In genomic region chr1:153509729-153510354, GRCh38 we compare ENCODE assay signal across 8 cellular contexts. TPM values are rescaled to one million over a fixed set of nuclear protein-coding genes. Genes with fewer than 3 reads are reported as not detected.
DNase-seq lines count a peak whose midpoint lies in the region; ATAC-seq and TF ChIP-seq lines count a peak whose summit lies in the region.

No MANE protein-coding gene starts in this region.

- peaks cover 11% of the 10 kb centered on the region for H3K4me1 Mint-ChIP-seq in T-helper 17 cell
- peaks cover 5 to 7% of the 10 kb centered on the region in 2 donors for H3K4me1 Mint-ChIP-seq in stimulated activated naive B cell treated with anti-CD40 and anti-IgM and Interleukin-4, amounts not matched to agents 10 μg/mL and 1 μg/mL and 100 μg/mL, for 72 hours

- 65 to 78% (median 71%) methylated on average over 4 of the region's 4 CpGs for whole genome bisulfite sequencing in adrenal gland, 4 donors
- 40% methylated on average over 4 of the region's 4 CpGs for WGBS in right lobe of liver (ENCODE audit: insufficient coverage, low coverage, low lambda C conversion rate, missing lambda C conversion rate)

- no peak overlapping the region for H3K4me3 Mint-ChIP-seq in T-helper 17 cell
- no peak overlapping the region for H3K4me3 Mint-ChIP-seq in stimulated activated naive B cell treated with anti-CD40 and anti-IgM and Interleukin-4, amounts not matched to agents 10 μg/mL and 1 μg/mL and 100 μg/mL, for 72 hours

- in situ Hi-C loops in KBM-7 (cut with MboI; ENCODE audit: low pct_unique_long_range_greater_than_20kb, low sequenced_read_pairs) = loop anchor here (10.0 kb wide), 2 partner anchors 55 to 265 kb away; partner anchors contain the start of genes S100A2 and SLC27A3

- H3K9me3 ChIP-seq in T-helper 17 cell (ENCODE audit: control insufficient read depth, low read length, poor library complexity, severe bottlenecking) (no peaks in the 10 kb centered on the region), adrenal gland (replicated peaks in 1 of 3) (no peaks in the 10 kb centered on the region), right lobe of liver (no peaks in the 10 kb centered on the region)

- H3K4me3 ChIP-seq in adrenal gland (no peak overlapping the region), right lobe of liver (no peak overlapping the region)

- H3K27ac Mint-ChIP-seq in T-helper 17 cell = peak overlapping the region; percentile 29
- no peak overlapping the region for H3K27ac Mint-ChIP-seq in stimulated activated naive B cell treated with anti-CD40 and anti-IgM and Interleukin-4, amounts not matched to agents 10 μg/mL and 1 μg/mL and 100 μg/mL, for 72 hours

- H3K4me1 ChIP-seq in adrenal gland (replicated peaks in 1 of 2) = peaks cover 15 to 21% of the 10 kb centered on the region in 2 donors
- peaks cover 0 to 8% (median 2%) of the 10 kb centered on the region in 4 donors for H3K4me1 ChIP-seq in right lobe of liver

- intact Hi-C loops in adrenal gland (cut with DNase I) (loop anchor here (2.0 to 10.0 kb wide), 4 partner anchors 42 to 255 kb away; partner anchors contain the start of gene S100A2 (in 1 of the 2)), right lobe of liver (cut with DNase I) (loop anchor here (5.0 to 10.0 kb wide), 2 partner anchors 55 to 57 kb away; partner anchors contain the start of gene S100A2 (in 2 of the 2))

- TF ChIP-seq POLR2A in adrenal gland (IDR thresholded peaks at IDR 0.05) (no peak), right lobe of liver (IDR thresholded peaks at IDR 0.05) (no peak)

- no peaks in the 10 kb centered on the region for H3K36me3 Mint-ChIP-seq in T-helper 17 cell (ENCODE audit: low read depth)
- no peaks in the 10 kb centered on the region for H3K36me3 Mint-ChIP-seq in stimulated activated naive B cell treated with anti-CD40 and anti-IgM and Interleukin-4, amounts not matched to agents 10 μg/mL and 1 μg/mL and 100 μg/mL, for 72 hours

- no peaks in the 10 kb centered on the region for H3K9me3 Mint-ChIP-seq in stimulated activated naive B cell treated with anti-CD40 and anti-IgM and Interleukin-4, amounts not matched to agents 10 μg/mL and 1 μg/mL and 100 μg/mL, for 72 hours

- H3K36me3 ChIP-seq in adrenal gland (replicated peaks in 1 of 2) = no peaks in the 10 kb centered on the region
- H3K36me3 ChIP-seq in right lobe of liver = no peaks in the 10 kb centered on the region

- H3K27ac ChIP-seq in adrenal gland (no peak overlapping the region), right lobe of liver (no peak overlapping the region)

- ATAC-seq in T-helper 17 cell (peak; percentile 78), right lobe of liver (peak in 2 of 4 donors; percentile 14 to 48), GM19023 (IDR thresholded peaks at IDR 0.05; ENCODE audit: unreplicated experiment) (no peak)
- peak; percentile 64 to 73 for ATAC-seq in stimulated activated naive B cell treated with anti-CD40 and anti-IgM and Interleukin-4, amounts not matched to agents 10 μg/mL and 1 μg/mL and 100 μg/mL, for 72 hours (replicated peaks)

- DNase-seq in D341Med (ENCODE audit: low spot score) (peak; percentile 86), KBM-7 (peak; percentile 73), T-helper 17 cell (peak; percentile 34 to 43 (median 36)), adrenal gland (peak in 5 of 7 donors; percentile 50 to 73 (median 51)), right lobe of liver (no peak), HK-2 (ENCODE audit: unreplicated experiment) (no peak)
- peak; percentile 23 for DNase-seq in stimulated activated naive B cell treated with anti-CD40 and anti-IgM and Interleukin-4, amounts not matched to agents 10 μg/mL and 1 μg/mL and 100 μg/mL, for 72 hours

- H3K27me3 ChIP-seq in adrenal gland (no peaks in the 10 kb centered on the region), right lobe of liver (no peaks in the 10 kb centered on the region)

- no peaks in the 10 kb centered on the region for H3K27me3 Mint-ChIP-seq in T-helper 17 cell
- peaks cover 0 to 5% of the 10 kb centered on the region in 2 donors for H3K27me3 Mint-ChIP-seq in stimulated activated naive B cell treated with anti-CD40 and anti-IgM and Interleukin-4, amounts not matched to agents 10 μg/mL and 1 μg/mL and 100 μg/mL, for 72 hours

- TF ChIP-seq CTCF in adrenal gland (IDR thresholded peaks at IDR 0.05) (peak; percentile 32 to 55 (median 49)), right lobe of liver (IDR thresholded peaks at IDR 0.05) (peak; percentile 29 to 48 (median 40))

RNA-seq across cellular contexts. Expression of gene S100A6, which starts 25.9 kb away (rescaled TPM):
- 100 to 1,000 TPM; 303 to 331 TPM for total RNA-seq in T-helper 17 cell
- 100 to 1,000 TPM; 252 to 609 (median 372) TPM for total RNA-seq in adrenal gland
- 1,000 to 10,000 TPM in 2 of 3 donors, 100 to 1,000 TPM in 1; 121 to 4,129 (median 3,763) TPM for polyA plus RNA-seq in adrenal gland
- 10 to 100 TPM in 5 of 6 experiments, 1 to 10 TPM in 1; 6.6 to 24.0 (median 12.0) TPM for total RNA-seq in right lobe of liver

RNA-seq across cellular contexts. Expression of gene S100A5, which starts 30.9 kb away (rescaled TPM):
- 1 to 10 TPM in 1 of 2 donors, not detected in 1; 1.1 TPM for total RNA-seq in T-helper 17 cell
- total RNA-seq in adrenal gland = not detected
- polyA plus RNA-seq in adrenal gland = not detected
- total RNA-seq in right lobe of liver = not detected

RNA-seq across cellular contexts. Expression of gene S100A4, which starts 35.8 kb away (rescaled TPM):
- total RNA-seq in T-helper 17 cell = 1,000 to 10,000 TPM in 1 of 2 donors, 100 to 1,000 TPM in 1; 935 to 1,018 TPM
- 100 to 1,000 TPM in 4 of 8 donors, 10 to 100 TPM in 4; 57.9 to 291 (median 99.9) TPM for total RNA-seq in adrenal gland
- polyA plus RNA-seq in adrenal gland = 100 to 1,000 TPM in 2 of 3 donors, 10 to 100 TPM in 1; 26.7 to 742 (median 455) TPM
- total RNA-seq in right lobe of liver = 10 to 100 TPM in 4 of 6 experiments, 1 to 10 TPM in 2; 7.6 to 21.6 (median 14.0) TPM

RNA-seq across cellular contexts. Expression of gene S100A3, which starts 39.2 kb away (rescaled TPM):
- not detected for total RNA-seq in T-helper 17 cell
- 1 to 10 TPM in 2 of 8 donors, under 1 TPM in 3, not detected in 3; 0.28 to 2.9 (median 0.54) TPM for total RNA-seq in adrenal gland
- 1 to 10 TPM in 2 of 3 donors, not detected in 1; 1.9 to 3.8 TPM for polyA plus RNA-seq in adrenal gland
- total RNA-seq in right lobe of liver = under 1 TPM in 1 of 6 experiments, not detected in 5; 0.29 TPM

RNA-seq across cellular contexts. Expression of gene S100A7, which starts 49.4 kb away (rescaled TPM):
- total RNA-seq in T-helper 17 cell (not detected), adrenal gland (not detected), right lobe of liver (not detected)
- not detected for polyA plus RNA-seq in adrenal gland

Comparison
In these comparisons a context has a peak if more than half of its experiments do, and no peak if none do; other contexts are left out.
1. DNase-seq: peak in D341Med (single experiment), KBM-7 (single experiment), T-helper 17 cell (3 of 3), adrenal gland (5 of 7) and stimulated activated naive B cell treated with anti-CD40 and anti-IgM and Interleukin-4, amounts not matched to agents 10 μg/mL and 1 μg/mL and 100 μg/mL, for 72 hours (single experiment); none in right lobe of liver (0 of 3) and HK-2 (single experiment).
2. RNA of gene S100A6, which starts 25.9 kb away (total RNA-seq): 252 to 609 TPM in adrenal gland and 303 to 331 TPM in T-helper 17 cell; 6.6 to 24.0 TPM in right lobe of liver; every median in the first group is over 10 times any median in the second.